Comparison of ENCODE assay signal across 8 cellular contexts in genomic region chr20:59598625-59599310, GRCh38. TPM values are rescaled to one million over a fixed set of nuclear protein-coding genes. Genes with fewer than 3 reads are reported as not detected.
DNase-seq lines count a peak whose midpoint lies in the region; ATAC-seq, FAIRE-seq and TF ChIP-seq lines count a peak whose summit lies in the region.

No MANE protein-coding gene starts in this region.

- no peaks in the 10 kb centered on the region for H3K36me3 Mint-ChIP-seq in endodermal cell (ENCODE audit: low read depth)

- no peak overlapping the region for H2BK5ac ChIP-seq in neuronal stem cell (ENCODE audit: low read length)

- no peak overlapping the region for H2AFZ ChIP-seq in neuronal stem cell (ENCODE audit: low read length)

- no peaks in the 10 kb centered on the region for H3K79me1 ChIP-seq in neuronal stem cell (ENCODE audit: low read depth, low read length)

- no peaks in the 10 kb centered on the region for H3K4me1 ChIP-seq in A549
- no peaks in the 10 kb centered on the region for H3K4me1 ChIP-seq in endodermal cell (ENCODE audit: control insufficient read depth, insufficient read depth, low read length)
- H3K4me1 ChIP-seq in neuronal stem cell (ENCODE audit: control insufficient read depth in 2 of 2, insufficient read depth in 1 of 2, low read depth in 1 of 2, low read length in 2 of 2), result no peaks in the 10 kb centered on the region

- TF ChIP-seq POLR2A in A549 (IDR thresholded peaks at IDR 0.05; ENCODE audit: low read length), result no peak

- no peak overlapping the region for H2BK120ac ChIP-seq in neuronal stem cell (ENCODE audit: low read depth, low read length)

- no peak overlapping the region for H3K4me3 Mint-ChIP-seq in endodermal cell

- peaks cover 79% of the 10 kb centered on the region for H3K27me3 Mint-ChIP-seq in endodermal cell (ENCODE audit: insufficient read depth)

- H4K8ac ChIP-seq in neuronal stem cell (ENCODE audit: low read depth, low read length), result no peak overlapping the region

- H3K18ac ChIP-seq in neuronal stem cell (ENCODE audit: low read length), result no peak overlapping the region

- no peak for TF ChIP-seq EP300 in A549 (IDR thresholded peaks at IDR 0.05)

- FAIRE-seq in A549 (lab: Jason Lieb, UNC), result no peak

- H2AK5ac ChIP-seq in neuronal stem cell (ENCODE audit: low read depth, low read length), result no peak overlapping the region

- POLR2A ChIA-PET in A549 (lab: Yijun Ruan, JAX), result no interaction called here

- H3K36me3 ChIP-seq in endodermal cell (ENCODE audit: control insufficient read depth, insufficient read depth, low read length) (no peaks in the 10 kb centered on the region), neuronal stem cell (replicated peaks in 1 of 2; ENCODE audit: control insufficient read depth in 2 of 2, insufficient read depth in 2 of 2, low read length in 2 of 2) (no peaks in the 10 kb centered on the region)

- H3K4me3 ChIP-seq in A549, result no peak overlapping the region
- H3K4me3 ChIP-seq in GM12865 (ENCODE audit: low read depth, low read length), result no peak overlapping the region
- H3K4me3 ChIP-seq in endodermal cell (ENCODE audit: low read length), result no peak overlapping the region
- H3K4me3 ChIP-seq in neuronal stem cell (ENCODE audit: low read length in 2 of 2), result no peak overlapping the region

- no peak overlapping the region for H3K4me2 ChIP-seq in A549
- no peak overlapping the region for H3K4me2 ChIP-seq in neuronal stem cell (ENCODE audit: insufficient read depth, low read length, poor library complexity, severe bottlenecking)

- CTCF ChIA-PET in A549 (lab: Yijun Ruan, JAX), result interaction anchor here (0.5 to 7.7 kb wide), 27 partner anchors 8 to 253 kb away, joined by 3 to 118 read pairs (median 3); no protein-coding TSS in a partner anchor

- H2BK12ac ChIP-seq in neuronal stem cell (ENCODE audit: low read length), result no peak overlapping the region

- H3K4ac ChIP-seq in neuronal stem cell (ENCODE audit: low read length), result no peak overlapping the region

- DNase-seq in A549 (ENCODE audit: low read depth in 1 of 2, low spot score in 1 of 2) (peak; percentile 42 to 71), GM12865 (ENCODE audit: low read depth) (peak; percentile 65), Kasumi-1 (lab: John Stamatoyannopoulos, UW) (peak; percentile 24 to 36), SKM-1 (lab: John Stamatoyannopoulos, UW; ENCODE audit: unreplicated experiment) (peak; percentile 27), endodermal cell (peak; percentile 86), neuronal stem cell (ENCODE audit: low spot score) (peak; percentile 32)
- no peak for DNase-seq in effector CD4-positive, alpha-beta T cell

- ATAC-seq in A549 (peak; percentile 73 to 94; a peak in 5 of 6 replicates), GM19455 (IDR thresholded peaks at IDR 0.05; ENCODE audit: unreplicated experiment) (no peak)

- no peak overlapping the region for H4K91ac ChIP-seq in neuronal stem cell (ENCODE audit: low read depth, low read length, poor library complexity)

- TF ChIP-seq RAD21 in A549 (conservative IDR thresholded peaks at IDR 0.05 in 1 of 2, IDR thresholded peaks at IDR 0.05 in 1 of 2), result peak; percentile 70 to 82

- H3K9ac ChIP-seq in endodermal cell (ENCODE audit: extremely low read depth, low read length, poor library complexity, severe bottlenecking) (no peak overlapping the region), neuronal stem cell (ENCODE audit: low read depth, low read length, poor library complexity) (peak overlapping the region; percentile 57)

- H3K9me3 Mint-ChIP-seq in endodermal cell, result no peaks in the 10 kb centered on the region

- TF ChIP-seq CTCF in A549 (IDR thresholded peaks at IDR 0.05) (peak; percentile 74), GM12865 (IDR thresholded peaks at IDR 0.05; ENCODE audit: insufficient read depth, low read depth, low read length, missing control alignments) (peak; percentile 89), endodermal cell (conservative IDR thresholded peaks at IDR 0.05) (peak; percentile 93)

- no peak overlapping the region for H3K14ac ChIP-seq in neuronal stem cell (ENCODE audit: low read length)

- H3K27ac Mint-ChIP-seq in endodermal cell, result no peak overlapping the region

- H3K9me3 ChIP-seq in A549 (no peaks in the 10 kb centered on the region), endodermal cell (ENCODE audit: control insufficient read depth, low read length) (peaks cover 4% of the 10 kb centered on the region), neuronal stem cell (replicated peaks in 1 of 2; ENCODE audit: control insufficient read depth in 2 of 2, insufficient read depth in 1 of 2, low read depth in 1 of 2, low read length in 2 of 2) (no peaks in the 10 kb centered on the region)

- H2BK15ac ChIP-seq in neuronal stem cell (ENCODE audit: low read length), result no peak overlapping the region

- 13% methylated on average over 13 of the region's 13 CpGs for WGBS in A549 (ENCODE audit: missing lambda C conversion rate)
- WGBS in endodermal cell (ENCODE audit: insufficient coverage in 1 of 2, insufficient read length in 1 of 2), 2 experiments, result 40 to 43% methylated on average over 6 to 13 of the region's 13 CpGs
- no CpG with 5 or more reads among the region's 13 CpGs for WGBS in neuronal stem cell (ENCODE audit: extremely low coverage in 2 of 2, insufficient read length in 2 of 2, insufficient replicate concordance in 1 of 2), 2 donors

- no peak overlapping the region for H3K27ac ChIP-seq in A549
- no peak overlapping the region for H3K27ac ChIP-seq in endodermal cell (ENCODE audit: low read depth, low read length)
- no peak overlapping the region for H3K27ac ChIP-seq in neuronal stem cell (replicated peaks; ENCODE audit: low read length)

- no peaks in the 10 kb centered on the region for H3K4me1 Mint-ChIP-seq in endodermal cell

- H3K23ac ChIP-seq in neuronal stem cell (ENCODE audit: low read depth, low read length, poor library complexity), result no peak overlapping the region

- H3K27me3 ChIP-seq in endodermal cell (ENCODE audit: control insufficient read depth, insufficient read depth, low read length, poor library complexity, severe bottlenecking), result peaks cover 48% of the 10 kb centered on the region
- H3K27me3 ChIP-seq in neuronal stem cell (ENCODE audit: control insufficient read depth in 3 of 3, insufficient read depth in 3 of 3, low read depth in 1 of 3, low read length in 3 of 3), result peaks cover 5 to 42% (median 31%) of the 10 kb centered on the region in 3 experiments

TF ChIP-seq in A549, 52 proteins besides CTCF, POLR2A, EP300 and RAD21:
- no peak for TF ChIP-seq RFX5 (IDR thresholded peaks at IDR 0.05)
- TF ChIP-seq ZFP36 (IDR thresholded peaks at IDR 0.05; ENCODE audit: borderline replicate concordance, partially characterized antibody), result no peak
- peak; percentile 71 for TF ChIP-seq SMC3 (IDR thresholded peaks at IDR 0.05)
- no peak for TF ChIP-seq ELK1 (IDR thresholded peaks at IDR 0.05; ENCODE audit: low read depth, low read length)

RNA-seq across cellular contexts. Expression of gene PHACTR3, which starts 5.6 kb away (rescaled TPM):
- not detected in 2 replicates for polyA plus RNA-seq in A549 (2011; rRNA removed)
- not detected in 2 replicates for polyA plus RNA-seq in A549 (2012; cell fraction: cytosol; rRNA removed)
- polyA plus RNA-seq in A549 (2012; cell fraction: nucleus; rRNA removed), result not detected in 2 replicates
- not detected in 3 replicates for polyA plus RNA-seq in A549 (2017; fragmentation: RNase III; extraction: RNeasy Plus Mini Kit Qiagen cat#74134 plus additional on column Dnase treatment)
- polyA minus RNA-seq in A549 (2011; rRNA and poly(A)+ RNA removed), result not detected in 2 replicates
- total RNA-seq in endodermal cell, result under 1 TPM in 1 of 2 donors, not detected in 1; 0.13 TPM
- polyA plus RNA-seq in endodermal cell (2013, experiment 1 of 2), result 6.1 TPM
- polyA plus RNA-seq in endodermal cell (2013, experiment 2 of 2), result 7.1 TPM
- 0.28 TPM for polyA plus RNA-seq in neuronal stem cell (2013, experiment 1 of 2)
- 0.22 TPM for polyA plus RNA-seq in neuronal stem cell (2013, experiment 2 of 2)
